Comparison of ENCODE assay signal across 3 cellular contexts in genomic region chr4:4822286-4822685, GRCh38. TPM values are rescaled to one million over a fixed set of nuclear protein-coding genes. Genes with fewer than 3 reads are reported as not detected.
"Had no signal": no experiment of that assay in that cellular context is flagged by ENCODE, and none has a peak within 500 bp of the region (broad histone marks: within the 10 kb centered on the region; RNA-seq: fewer than 3 reads in every experiment).

No MANE protein-coding gene starts in this region.

RNA-seq across cellular contexts. Expression of gene MSX1, which starts 37.2 kb away (rescaled TPM):
- total RNA-seq: mononuclear cell; naive thymus-derived CD4-positive, alpha-beta T cell had no signal
- polyA plus RNA-seq: keratinocyte; naive thymus-derived CD4-positive, alpha-beta T cell had no signal
